Comparison of ENCODE assay signal across 8 cellular contexts in the genomic region with DNA sequence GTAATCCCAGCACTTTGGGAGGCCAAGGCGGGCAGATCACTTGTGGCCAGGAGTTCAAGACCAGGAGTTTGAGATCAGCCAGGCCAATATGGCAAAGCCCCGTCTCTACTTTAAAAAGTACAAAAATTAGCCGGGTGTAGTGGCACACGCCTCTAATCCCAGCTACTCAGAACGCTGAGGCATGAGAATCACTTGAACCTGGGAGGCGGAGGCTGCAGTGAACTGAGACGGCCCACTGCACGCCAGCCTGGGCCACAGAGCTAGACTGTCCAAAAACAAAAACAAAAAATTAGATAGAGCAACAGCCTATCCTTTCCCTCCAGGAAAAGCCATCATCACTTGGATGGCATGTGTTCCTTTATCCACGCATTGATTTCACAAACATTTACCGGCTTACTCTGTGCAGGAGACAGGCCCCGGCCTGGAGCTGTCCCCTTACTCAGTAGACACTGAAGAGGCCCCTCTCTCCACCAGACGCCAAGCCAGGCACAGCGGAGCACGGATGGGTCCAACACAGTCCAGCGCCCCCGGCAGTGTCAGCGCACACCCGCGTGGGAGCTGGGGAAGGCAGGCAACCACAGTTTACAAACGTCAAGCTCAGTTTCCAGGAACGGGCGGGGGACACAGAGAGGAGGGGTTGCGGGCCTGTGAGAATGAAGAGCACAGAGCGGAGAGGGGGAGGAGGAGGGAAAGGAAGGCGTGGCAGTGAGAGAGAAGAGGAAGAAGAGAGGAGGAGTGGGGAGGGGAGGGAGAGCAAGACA. TPM values are rescaled to one million over a fixed set of nuclear protein-coding genes. Genes with fewer than 3 reads are reported as not detected.
DNase-seq lines count a peak whose midpoint lies in the region; ATAC-seq and TF ChIP-seq lines count a peak whose summit lies in the region.

No MANE protein-coding gene starts in this region.

- DNase-seq in GM04503 (ENCODE audit: low read depth) (peak; percentile 7), omental fat pad (ENCODE audit: low spot score) (no peak), NCI-H748 treated with DMSO at 0.1 percent for 48 hours (lab: John Stamatoyannopoulos, UW) (no peak)
- no peak for DNase-seq in effector memory CD8-positive, alpha-beta T cell

- TF ChIP-seq CTCF in VCaP (conservative IDR thresholded peaks at IDR 0.05): no peak
- no peak for TF ChIP-seq CTCF in omental fat pad (IDR thresholded peaks at IDR 0.05)

- peak overlapping the region; percentile 77 to 89 for H3K4me3 Mint-ChIP-seq in effector memory CD8-positive, alpha-beta T cell

- peaks cover 7% of the 10 kb centered on the region for H3K36me3 Mint-ChIP-seq in effector memory CD8-positive, alpha-beta T cell (ENCODE audit: insufficient read depth)

- H3K27me3 Mint-ChIP-seq in effector memory CD8-positive, alpha-beta T cell: peaks cover 17 to 34% of the 10 kb centered on the region in 2 donors

- ATAC-seq in effector memory CD8-positive, alpha-beta T cell (replicated peaks): peak; percentile 40
- ATAC-seq in omental fat pad (ENCODE audit: low FRiP score) (peak; percentile 69), HG03457 (IDR thresholded peaks at IDR 0.05; ENCODE audit: unreplicated experiment) (no peak), HG02938 (IDR thresholded peaks at IDR 0.05; ENCODE audit: unreplicated experiment) (no peak), HG02852 (IDR thresholded peaks at IDR 0.05; ENCODE audit: unreplicated experiment) (no peak)

- peak overlapping the region in 1 of 2 donors; percentile 57 for H3K27ac Mint-ChIP-seq in effector memory CD8-positive, alpha-beta T cell

- peaks cover 21 to 25% of the 10 kb centered on the region in 2 donors for H3K4me1 Mint-ChIP-seq in effector memory CD8-positive, alpha-beta T cell (ENCODE audit: low read depth in 2 of 2)

- no peaks in the 10 kb centered on the region for H3K9me3 Mint-ChIP-seq in effector memory CD8-positive, alpha-beta T cell

- H3K27ac ChIP-seq in VCaP: peak overlapping the region; percentile 30; the same call in 1 of the 2 replicates

RNA-seq across cellular contexts. Expression of a gene that starts 3.1 kb away (rescaled TPM):
- under 1 TPM in 2 of 4 donors, not detected in 2; 0.19 to 0.96 TPM for total RNA-seq in omental fat pad

RNA-seq across cellular contexts. Expression of a gene that starts 26.4 kb away (rescaled TPM):
- total RNA-seq in omental fat pad: under 1 TPM in 3 of 4 donors, not detected in 1; 0.12 to 0.37 (median 0.13) TPM

RNA-seq across cellular contexts. Expression of a gene that starts 44.8 kb away (rescaled TPM):
- under 1 TPM in 2 of 4 donors, not detected in 2; 0.24 to 0.50 TPM for total RNA-seq in omental fat pad

Comparison
In these comparisons a context has a peak if more than half of its experiments do, and no peak if none do; other contexts are left out.
1. ATAC-seq: peak in effector memory CD8-positive, alpha-beta T cell (single experiment) and omental fat pad (single experiment); none in HG03457 (single experiment), HG02938 (single experiment) and HG02852 (single experiment).